ENCODE assay signal across 9 cellular contexts in genomic region chr10:17910144-17910789, GRCh38. TPM values are rescaled to one million over a fixed set of nuclear protein-coding genes. Genes with fewer than 3 reads are reported as not detected.
DNase-seq lines count a peak whose midpoint lies in the region; ATAC-seq and TF ChIP-seq lines count a peak whose summit lies in the region.
"Had no signal": no experiment of that assay in that cellular context is flagged by ENCODE, and none has a peak within 500 bp of the region (broad histone marks: within the 10 kb centered on the region; RNA-seq: fewer than 3 reads in every experiment).

No MANE protein-coding gene starts in this region.

- POLR2A ChIA-PET in GM10248 (lab: Yijun Ruan, JAX), result no interaction called here

- peaks cover 21% of the 10 kb centered on the region for H3K27me3 Mint-ChIP-seq in osteocyte (ENCODE audit: unreplicated experiment)

- no peak overlapping the region for H3K27ac Mint-ChIP-seq in osteocyte (ENCODE audit: unreplicated experiment)

- H3K4me1 Mint-ChIP-seq in osteocyte (ENCODE audit: unreplicated experiment), result no peaks in the 10 kb centered on the region

- H3K36me3 Mint-ChIP-seq in osteocyte (ENCODE audit: unreplicated experiment), result no peaks in the 10 kb centered on the region

- CTCF ChIA-PET in GM10248 (lab: Yijun Ruan, JAX), result interaction anchor here (0.7 to 1.6 kb wide), 5 partner anchors 11 to 329 kb away, joined by 3 to 4 read pairs (median 4); no protein-coding TSS in a partner anchor

- H3K9me3 Mint-ChIP-seq in osteocyte (ENCODE audit: unreplicated experiment), result no peaks in the 10 kb centered on the region

- peak; percentile 62 for DNase-seq in A172 (ENCODE audit: low spot score)
- DNase-seq in GM10248 (ENCODE audit: extremely low spot score), result peak; percentile 26
- peak; percentile 62 for DNase-seq in SHP77 treated with DMSO at 0.1 percent for 48 hours (lab: John Stamatoyannopoulos, UW)
- DNase-seq in fibroblast of gingiva (ENCODE audit: low read depth), result peak; percentile 53
- DNase-seq in osteocyte (ENCODE audit: extremely low spot score, unreplicated experiment), result no peak
- DNase-seq in coronary artery (ENCODE audit: low spot score), result no peak
- DNase-seq in activated CD8-positive, alpha-beta memory T cell treated with anti-CD3 and anti-CD28 coated beads for 24 hours, result no peak
- DNase-seq: upper lobe of left lung had no signal

- TF ChIP-seq CTCF in GM10248 (IDR thresholded peaks at IDR 0.05; ENCODE audit: control extremely low read depth, extremely low read depth, low read depth, missing control alignments) (peak; percentile 60), osteocyte (IDR thresholded peaks at IDR 0.05) (peak; percentile 84), coronary artery (IDR thresholded peaks at IDR 0.05) (no peak)

- no peak overlapping the region for H3K4me3 ChIP-seq in coronary artery
- H3K4me3 ChIP-seq: upper lobe of left lung had no signal

- H3K27ac ChIP-seq in coronary artery, result no peak overlapping the region
- H3K27ac ChIP-seq: upper lobe of left lung had no signal

- ATAC-seq in HG03442 (IDR thresholded peaks at IDR 0.05; ENCODE audit: unreplicated experiment), result peak; percentile 63

- no peak overlapping the region for H3K4me3 Mint-ChIP-seq in osteocyte (ENCODE audit: unreplicated experiment)

RNA-seq across cellular contexts. Expression of gene SLC39A12, which starts 41.5 kb away (rescaled TPM):
- not detected in 2 replicates for total RNA-seq in A172 (2014; rRNA removed; shearing (Covaris generic))
- not detected in 2 replicates for total RNA-seq in osteocyte

Comparison
In these comparisons a context has a peak if more than half of its experiments do, and no peak if none do; other contexts are left out.
1. DNase-seq: peak in A172 (single experiment), GM10248 (single experiment), SHP77 treated with DMSO at 0.1 percent for 48 hours (single experiment) and fibroblast of gingiva (single experiment); none in osteocyte (single experiment), coronary artery (single experiment) and activated CD8-positive, alpha-beta memory T cell treated with anti-CD3 and anti-CD28 coated beads for 24 hours (single experiment).